ENCODE assay signal across 7 cellular contexts in the genomic region with DNA sequence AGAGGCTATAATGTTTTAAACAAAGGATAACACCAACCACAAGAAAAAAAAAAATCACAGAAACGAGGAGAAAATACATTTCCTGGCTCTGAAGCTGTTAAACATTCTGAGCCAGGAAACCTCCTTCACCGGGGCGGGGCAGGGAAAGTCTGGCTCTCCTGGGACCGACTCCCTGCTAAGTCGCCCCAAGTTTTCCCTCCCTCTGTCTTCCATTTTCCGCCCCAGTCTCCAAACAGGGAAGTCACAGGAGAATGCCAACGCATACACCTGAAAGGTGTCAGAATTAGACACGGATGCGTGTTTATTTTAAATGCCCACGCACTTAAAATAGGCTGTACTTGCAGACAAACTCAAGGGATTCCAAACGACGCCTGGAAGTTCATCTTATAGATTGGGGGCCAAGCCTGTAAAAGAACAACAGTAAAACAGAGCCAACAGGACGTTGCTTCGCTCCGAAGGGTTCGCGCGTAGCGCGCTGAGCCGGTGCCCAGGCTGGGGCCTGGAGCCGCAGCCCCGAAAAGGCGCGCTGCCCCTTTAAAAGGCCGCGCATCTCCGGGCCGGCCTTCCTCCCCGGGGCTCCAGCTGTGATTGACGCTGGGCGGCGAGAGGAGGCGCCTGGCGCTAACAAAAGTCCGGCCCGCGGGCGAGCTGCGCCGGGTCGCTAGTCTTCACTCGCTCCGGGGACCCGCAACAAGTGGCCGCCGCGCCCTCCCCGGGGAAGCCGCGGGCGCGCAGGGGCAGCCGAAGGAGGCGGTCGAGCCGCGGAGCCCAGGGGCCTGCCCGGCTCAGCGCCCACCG. TPM values are rescaled to one million over a fixed set of nuclear protein-coding genes. Genes with fewer than 3 reads are reported as not detected.
A peak's percentile ranks its signal among the peaks of the same experiment; 100 is the strongest.
DNase-seq lines count a peak whose midpoint lies in the region; ATAC-seq, FAIRE-seq and TF ChIP-seq lines count a peak whose summit lies in the region.

TSS of gene FBXL7 (plus strand) at position 653 of the 798 bp plus-strand sequence.

- H3K4me2 ChIP-seq in GM23248 (ENCODE audit: unreplicated experiment), result peak within 1 kb of the TSS; percentile 95

- DNase-seq in GM23248, result peak; percentile 94
- DNase-seq in NCI-H460 (ENCODE audit: extremely low read depth, low read depth), result peak; percentile 76
- DNase-seq in endodermal cell, result peak; percentile 93
- peak; percentile 79 for DNase-seq in lower lobe of right lung
- DNase-seq in thyroid gland, result peak; percentile 28 to 69
- DNase-seq in naive thymus-derived CD8-positive, alpha-beta T cell, result no peak
- DNase-seq in GM19239 (ENCODE audit: insufficient read length, low spot score), result no peak

- H4K20me1 ChIP-seq in GM23248 (ENCODE audit: insufficient read depth), result no peaks in the 10 kb centered on the region

- POLR2A ChIA-PET in naive thymus-derived CD8-positive, alpha-beta T cell (lab: Charles Lee), result no interaction called here

- intact Hi-C loops in lower lobe of right lung (cut with DNase I) (no loop called here), thyroid gland (cut with DNase I) (no loop called here)

- H3F3A ChIP-seq in GM23248 (ENCODE audit: insufficient read depth), result peaks cover 23% of the 10 kb centered on the region

- 1% methylated on average over 47 to 61 of the region's 61 CpGs for WGBS in GM23248 (ENCODE audit: low coverage in 1 of 2, low lambda C conversion rate in 2 of 2, missing lambda C conversion rate in 2 of 2), 2 experiments
- 0 to 1% methylated on average over 38 to 61 of the region's 61 CpGs for WGBS in endodermal cell (ENCODE audit: insufficient coverage in 1 of 2, insufficient read length in 1 of 2), 2 experiments
- WGBS in thyroid gland, 2 donors, result 1% methylated on average over 20 to 23 of the region's 61 CpGs

- no peaks in the 10 kb centered on the region for H3K9me2 ChIP-seq in GM23248 (ENCODE audit: insufficient read depth)

- peak within 1 kb of the TSS; percentile 84 for H3K4me3 ChIP-seq in GM23248
- peak within 1 kb of the TSS; percentile 92 for H3K4me3 ChIP-seq in endodermal cell (ENCODE audit: low read length)
- peak within 1 kb of the TSS; percentile 70 for H3K4me3 ChIP-seq in lower lobe of right lung
- peak within 1 kb of the TSS in 2 of 3 donors; percentile 26 to 46 for H3K4me3 ChIP-seq in thyroid gland (replicated peaks in 1 of 3)

- peak in 1 of 2 donors; percentile 78 for TF ChIP-seq POLR2A in thyroid gland (IDR thresholded peaks at IDR 0.05)

- peaks cover 30% of the 10 kb centered on the region for H3K79me2 ChIP-seq in GM23248 (ENCODE audit: insufficient read depth)

- H3K9me3 Mint-ChIP-seq in endodermal cell, result no peaks in the 10 kb centered on the region
- H3K9me3 Mint-ChIP-seq in naive thymus-derived CD8-positive, alpha-beta T cell, result peaks cover 0 to 13% (median 7%) of the 10 kb centered on the region in 9 donors

- H3K4me1 Mint-ChIP-seq in endodermal cell, result peaks cover 29% of the 10 kb centered on the region
- peaks cover 0 to 2% (median 0%) of the 10 kb centered on the region in 4 donors for H3K4me1 Mint-ChIP-seq in naive thymus-derived CD8-positive, alpha-beta T cell

- H3K4me1 ChIP-seq in GM23248 (ENCODE audit: insufficient read depth), result peaks cover 16% of the 10 kb centered on the region
- H3K4me1 ChIP-seq in endodermal cell (ENCODE audit: control insufficient read depth, insufficient read depth, low read length), result no peaks in the 10 kb centered on the region
- peaks cover 6% of the 10 kb centered on the region for H3K4me1 ChIP-seq in lower lobe of right lung
- H3K4me1 ChIP-seq in thyroid gland, result no peaks in the 10 kb centered on the region

- in situ Hi-C loops in GM23248 (cut with MboI), result no loop called here

- no peaks in the 10 kb centered on the region for H3K36me3 ChIP-seq in GM23248 (ENCODE audit: low read depth)
- no peaks in the 10 kb centered on the region for H3K36me3 ChIP-seq in endodermal cell (ENCODE audit: control insufficient read depth, insufficient read depth, low read length)
- no peaks in the 10 kb centered on the region for H3K36me3 ChIP-seq in lower lobe of right lung
- H3K36me3 ChIP-seq in thyroid gland, result no peaks in the 10 kb centered on the region

- H3K9ac ChIP-seq in GM23248 (peak within 1 kb of the TSS; percentile 72), endodermal cell (ENCODE audit: extremely low read depth, low read length, poor library complexity, severe bottlenecking) (peak within 1 kb of the TSS; percentile 39)

- H3K9me3 ChIP-seq in GM23248 (ENCODE audit: low read depth) (no peaks in the 10 kb centered on the region), endodermal cell (ENCODE audit: control insufficient read depth, low read length) (no peaks in the 10 kb centered on the region), lower lobe of right lung (no peaks in the 10 kb centered on the region), thyroid gland (no peaks in the 10 kb centered on the region)

- peak; percentile 92 to 95 for ATAC-seq in lower lobe of right lung
- no peak for ATAC-seq in naive thymus-derived CD8-positive, alpha-beta T cell

- H2AFZ ChIP-seq in GM23248, result peak within 1 kb of the TSS; percentile 99

- H3K36me3 Mint-ChIP-seq in endodermal cell (ENCODE audit: low read depth), result no peaks in the 10 kb centered on the region
- peaks cover 0 to 12% (median 3%) of the 10 kb centered on the region in 3 donors for H3K36me3 Mint-ChIP-seq in naive thymus-derived CD8-positive, alpha-beta T cell

- peak within 1 kb of the TSS; percentile 67 for H3K27ac ChIP-seq in GM23248
- H3K27ac ChIP-seq in endodermal cell (ENCODE audit: low read depth, low read length), result peak within 1 kb of the TSS; percentile 79
- peak within 1 kb of the TSS; percentile 82 for H3K27ac ChIP-seq in lower lobe of right lung
- peak within 1 kb of the TSS; percentile 29 to 69 (median 62) for H3K27ac ChIP-seq in thyroid gland

- peak within 1 kb of the TSS; percentile 70 for H3K4me3 Mint-ChIP-seq in endodermal cell
- no peak within 1 kb of the TSS for H3K4me3 Mint-ChIP-seq in naive thymus-derived CD8-positive, alpha-beta T cell

- H3K27me3 Mint-ChIP-seq in endodermal cell (ENCODE audit: insufficient read depth), result peaks cover 7% of the 10 kb centered on the region
- peaks cover 21 to 54% (median 41%) of the 10 kb centered on the region in 5 donors for H3K27me3 Mint-ChIP-seq in naive thymus-derived CD8-positive, alpha-beta T cell

- H3K27me3 ChIP-seq in GM23248 (replicated peaks; ENCODE audit: insufficient read depth) (no peaks in the 10 kb centered on the region), endodermal cell (ENCODE audit: control insufficient read depth, insufficient read depth, low read length, poor library complexity, severe bottlenecking) (no peaks in the 10 kb centered on the region), lower lobe of right lung (ENCODE audit: low read depth) (no peaks in the 10 kb centered on the region), thyroid gland (no peaks in the 10 kb centered on the region)

- no peak for FAIRE-seq in GM19239 (lab: Jason Lieb, UNC)

- H3K27ac Mint-ChIP-seq in endodermal cell, result peak within 1 kb of the TSS; percentile 57
- peak within 1 kb of the TSS in 1 of 10 donors; percentile 25 for H3K27ac Mint-ChIP-seq in naive thymus-derived CD8-positive, alpha-beta T cell

- no peak for TF ChIP-seq CTCF in endodermal cell (conservative IDR thresholded peaks at IDR 0.05)
- TF ChIP-seq CTCF in lower lobe of right lung (IDR thresholded peaks at IDR 0.05), result peak; percentile 41
- TF ChIP-seq CTCF in thyroid gland (IDR thresholded peaks at IDR 0.05), result peak in 2 of 6 experiments; percentile 15 to 16

RNA-seq across cellular contexts. Expression of gene FBXL7, which starts in this region (rescaled TPM):
- 7.5 and 8.7 TPM in 2 replicates for total RNA-seq in GM23248 (2014; rRNA removed; shearing (Covaris generic))
- polyA plus RNA-seq in GM23248 (2016; fragmentation: Nextera tagmentation; extraction: Ambion mirVana), result 2.6 and 3.2 TPM in 2 replicates
- 3.9 TPM in 2 replicates for total RNA-seq in NCI-H460 (2014; rRNA removed; shearing (Covaris generic))
- 9.5 and 11.2 TPM in 2 replicates for polyA plus RNA-seq in NCI-H460 (2014; cell fraction: nucleus; rRNA removed)
- total RNA-seq in endodermal cell, result 10 to 100 TPM; 12.9 to 13.2 TPM
- polyA plus RNA-seq in endodermal cell (2013, experiment 1 of 2), result 19.4 TPM
- polyA plus RNA-seq in endodermal cell (2013, experiment 2 of 2), result 19.3 TPM
- 8.0 TPM for total RNA-seq in lower lobe of right lung
- 10 to 100 TPM in 2 of 4 donors, 1 to 10 TPM in 2; 6.4 to 11.8 (median 9.2) TPM for total RNA-seq in thyroid gland
- not detected for total RNA-seq in naive thymus-derived CD8-positive, alpha-beta T cell
- polyA plus RNA-seq in naive thymus-derived CD8-positive, alpha-beta T cell, result not detected

Comparison
In these comparisons a context has a peak if more than half of its experiments do, and no peak if none do; other contexts are left out.
1. DNase-seq: peak in GM23248 (single experiment), NCI-H460 (single experiment), endodermal cell (single experiment), lower lobe of right lung (single experiment) and thyroid gland (2 of 2); none in naive thymus-derived CD8-positive, alpha-beta T cell (0 of 10) and GM19239 (single experiment).
2. H3K4me3 ChIP-seq: peak in every context shown above with its lines; median percentile 92 in endodermal cell; 84 in GM23248; 70 in lower lobe of right lung; 36 in thyroid gland.
3. ATAC-seq: peak in lower lobe of right lung (2 of 2); none in naive thymus-derived CD8-positive, alpha-beta T cell (0 of 2).
4. Peak in every context shown above with its lines, with median percentiles within 50 percentile points of each other: H3K27ac ChIP-seq.